In the genomic region with DNA sequence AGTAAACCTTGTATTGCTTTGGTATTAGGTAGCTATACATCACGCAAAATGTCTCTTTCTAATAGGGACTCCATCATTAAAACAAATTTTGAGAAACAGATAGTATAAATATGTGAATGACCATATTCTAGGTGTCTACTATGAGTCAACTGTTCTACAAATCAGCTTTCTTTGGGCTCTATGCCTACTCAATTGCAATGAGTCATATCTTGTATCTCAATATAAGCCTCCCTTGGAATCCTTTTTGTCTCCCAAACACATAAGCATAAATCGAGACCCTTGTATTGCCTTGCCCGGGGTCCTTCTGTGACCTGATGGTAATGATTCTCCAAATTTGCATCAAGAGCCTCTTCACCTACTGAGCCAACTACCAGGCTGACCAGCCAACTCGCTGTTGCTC, we compare ENCODE assay signal across 19 cellular contexts. TPM values are rescaled to one million over a fixed set of nuclear protein-coding genes. Genes with fewer than 3 reads are reported as not detected.
DNase-seq lines count a peak whose midpoint lies in the region; ATAC-seq and TF ChIP-seq lines count a peak whose summit lies in the region.
"Had no signal": no experiment of that assay in that cellular context is flagged by ENCODE, and none has a peak within 500 bp of the region (broad histone marks: within the 10 kb centered on the region; RNA-seq: fewer than 3 reads in every experiment).

No MANE protein-coding gene starts in this region.

- H3K27me3 Mint-ChIP-seq in MCF 10A (ENCODE audit: insufficient read depth, unreplicated experiment) = no peaks in the 10 kb centered on the region
- H3K27me3 Mint-ChIP-seq in activated CD4-positive, alpha-beta memory T cell treated with anti-CD3 and anti-CD28 coated beads, Interleukin-2, amount 10 ng/mL, durations not matched to agents 7 days and 5 days = peaks cover 5% of the 10 kb centered on the region

- no peak overlapping the region for H3K27ac Mint-ChIP-seq in MCF 10A (ENCODE audit: low read depth, unreplicated experiment)
- no peak overlapping the region for H3K27ac Mint-ChIP-seq in activated CD4-positive, alpha-beta memory T cell treated with anti-CD3 and anti-CD28 coated beads, Interleukin-2, amount 10 ng/mL, durations not matched to agents 7 days and 5 days
- H3K27ac Mint-ChIP-seq: activated naive CD4-positive, alpha-beta T cell treated with anti-CD3 and anti-CD28 coated beads, Interleukin-2, amount 10 ng/mL, durations not matched to agents 7 days and 5 days had no signal

- no peak overlapping the region for H3K56ac ChIP-seq in IMR-90 (ENCODE audit: extremely low read depth, insufficient read depth, low read length)

- peaks cover 12% of the 10 kb centered on the region for H3K4me1 ChIP-seq in IMR-90 (ENCODE audit: control insufficient read depth, insufficient read depth, low read length)
- H3K4me1 ChIP-seq: BLaER1, colonic mucosa had no signal

- H3K4me2 ChIP-seq in IMR-90 (ENCODE audit: low read depth, low read length) = peak overlapping the region; percentile 52
- H3K4me2 ChIP-seq: BLaER1 had no signal

- H3K4me3 ChIP-seq in IMR-90 (ENCODE audit: insufficient read depth, low read depth, low read length) = no peak overlapping the region
- H3K4me3 ChIP-seq in fibroblast of villous mesenchyme (ENCODE audit: low read depth, low read length) = no peak overlapping the region
- H3K4me3 ChIP-seq: BLaER1, colonic mucosa had no signal

- H4K20me1 ChIP-seq in IMR-90 (ENCODE audit: insufficient read depth, low read length) = peaks cover 79% of the 10 kb centered on the region
- H4K20me1 ChIP-seq: BLaER1 had no signal

- H4K91ac ChIP-seq in IMR-90 (ENCODE audit: insufficient read depth, low read depth, low read length) = no peak overlapping the region

- H3K36me3 Mint-ChIP-seq in MCF 10A (ENCODE audit: insufficient read depth, unreplicated experiment) = peaks cover 41% of the 10 kb centered on the region
- H3K36me3 Mint-ChIP-seq in activated CD4-positive, alpha-beta memory T cell treated with anti-CD3 and anti-CD28 coated beads, Interleukin-2, amount 10 ng/mL, durations not matched to agents 7 days and 5 days (ENCODE audit: low read depth) = no peaks in the 10 kb centered on the region
- H3K36me3 Mint-ChIP-seq: activated naive CD4-positive, alpha-beta T cell treated with anti-CD3 and anti-CD28 coated beads, Interleukin-2, amount 10 ng/mL, durations not matched to agents 7 days and 5 days had no signal

- no peak overlapping the region for H3K9ac ChIP-seq in IMR-90 (ENCODE audit: low read depth, low read length)
- H3K9ac ChIP-seq: BLaER1 had no signal

- BruUV-seq in IMR-90 (replicated peaks; lab: Mats Ljungman, UMichigan) (no TSS peak), MCF 10A (replicated peaks; lab: Mats Ljungman, UMichigan) (no TSS peak)

- H3K9me3 Mint-ChIP-seq in MCF 10A (ENCODE audit: unreplicated experiment) = no peaks in the 10 kb centered on the region
- no peaks in the 10 kb centered on the region for H3K9me3 Mint-ChIP-seq in activated CD4-positive, alpha-beta memory T cell treated with anti-CD3 and anti-CD28 coated beads, Interleukin-2, amount 10 ng/mL, durations not matched to agents 7 days and 5 days
- H3K9me3 Mint-ChIP-seq: activated naive CD4-positive, alpha-beta T cell treated with anti-CD3 and anti-CD28 coated beads, Interleukin-2, amount 10 ng/mL, durations not matched to agents 7 days and 5 days had no signal

- H3K18ac ChIP-seq in IMR-90 (ENCODE audit: low read depth, low read length) = no peak overlapping the region

- CTCF ChIA-PET in IMR-90 (lab: Yijun Ruan, JAX) = no interaction called here
- CTCF ChIA-PET in MCF 10A (lab: Yijun Ruan, JAX) = interaction anchor here (0.9 to 1.0 kb wide), 2 partner anchors 21 to 439 kb away, joined by 3 to 6 read pairs; no protein-coding TSS in a partner anchor
- CTCF ChIA-PET in activated CD4-positive, alpha-beta memory T cell treated with anti-CD3 and anti-CD28 coated beads, Interleukin-2, amount 10 ng/mL, durations not matched to agents 7 days and 5 days (lab: Charles Lee) = no interaction called here

- peaks cover 8 to 27% of the 10 kb centered on the region in 2 experiments for H3K79me1 ChIP-seq in IMR-90 (ENCODE audit: low read depth in 1 of 2, low read length in 2 of 2)

- no peak overlapping the region for H3K4ac ChIP-seq in IMR-90 (ENCODE audit: low read depth, low read length)

- POLR2A ChIA-PET in IMR-90 (lab: Charles Lee; ENCODE audit: unreplicated experiment) (no interaction called here), MCF 10A (lab: Yijun Ruan, JAX) (interaction anchor here (0.8 to 4.7 kb wide), 10 partner anchors 8 to 439 kb away, joined by 3 to 22 read pairs (median 6); no protein-coding TSS in a partner anchor)
- POLR2A ChIA-PET in activated CD4-positive, alpha-beta memory T cell treated with anti-CD3 and anti-CD28 coated beads, Interleukin-2, amount 10 ng/mL, durations not matched to agents 7 days and 5 days (lab: Charles Lee) = no interaction called here

- H3K9me1 ChIP-seq in IMR-90 (ENCODE audit: insufficient read depth, low read length) = peaks cover 8% of the 10 kb centered on the region

- H3K14ac ChIP-seq in IMR-90 (replicated peaks; ENCODE audit: low read depth, low read length) = no peak overlapping the region; the same call in 1 of the 2 replicates

- H3K9me3 ChIP-seq in IMR-90 (ENCODE audit: control insufficient read depth, insufficient read depth, low read length) = no peaks in the 10 kb centered on the region
- H3K9me3 ChIP-seq: BLaER1, colonic mucosa had no signal

- ATAC-seq in IMR-90 (ENCODE audit: low read depth) = peak; percentile 27
- ATAC-seq in HG03571 (IDR thresholded peaks at IDR 0.05; ENCODE audit: unreplicated experiment) = no peak
- no peak for ATAC-seq in GM18870 (IDR thresholded peaks at IDR 0.05; ENCODE audit: unreplicated experiment)
- ATAC-seq: activated CD4-positive, CD25-positive, alpha-beta regulatory T cell treated with anti-CD3 and anti-CD28 coated beads, Interleukin-2, amount 50 U/mL, for 24 hours; esophagus mucosa had no signal

- no peak overlapping the region for H2AFZ ChIP-seq in IMR-90 (replicated peaks; ENCODE audit: low read length, poor library complexity)

- TF ChIP-seq RAD21 in IMR-90 (IDR thresholded peaks at IDR 0.05; ENCODE audit: low read length) = no peak

- no peaks in the 10 kb centered on the region for H3K27me3 ChIP-seq in IMR-90 (ENCODE audit: control insufficient read depth, insufficient read depth, low read length)
- H3K27me3 ChIP-seq: BLaER1, colonic mucosa had no signal

- H3K36me3 ChIP-seq in IMR-90 (ENCODE audit: control insufficient read depth, insufficient read depth, low read length) = peaks cover 49% of the 10 kb centered on the region
- H3K36me3 ChIP-seq: BLaER1, colonic mucosa had no signal

- peak overlapping the region; percentile 3; the same call in 1 of the 2 replicates for H3K23ac ChIP-seq in IMR-90 (ENCODE audit: low read depth, low read length)

- no peak for TF ChIP-seq CTCF in IMR-90 (conservative IDR thresholded peaks at IDR 0.05; ENCODE audit: low read depth, low read length)
- TF ChIP-seq CTCF in MCF 10A (IDR thresholded peaks at IDR 0.05; ENCODE audit: unreplicated experiment) = no peak
- no peak for TF ChIP-seq CTCF in fibroblast of villous mesenchyme (IDR thresholded peaks at IDR 0.05; ENCODE audit: insufficient read depth, low read depth, low read length)

- no peak overlapping the region for H3K4me3 Mint-ChIP-seq in MCF 10A (ENCODE audit: unreplicated experiment)
- no peak overlapping the region for H3K4me3 Mint-ChIP-seq in activated CD4-positive, alpha-beta memory T cell treated with anti-CD3 and anti-CD28 coated beads, Interleukin-2, amount 10 ng/mL, durations not matched to agents 7 days and 5 days
- H3K4me3 Mint-ChIP-seq: activated naive CD4-positive, alpha-beta T cell treated with anti-CD3 and anti-CD28 coated beads, Interleukin-2, amount 10 ng/mL, durations not matched to agents 7 days and 5 days had no signal

- H2BK5ac ChIP-seq in IMR-90 (ENCODE audit: low read depth, low read length, poor library complexity, severe bottlenecking) = peak overlapping the region; percentile 27

- peaks cover 34% of the 10 kb centered on the region for H3K4me1 Mint-ChIP-seq in MCF 10A (ENCODE audit: insufficient read depth, unreplicated experiment)
- no peaks in the 10 kb centered on the region for H3K4me1 Mint-ChIP-seq in activated CD4-positive, alpha-beta memory T cell treated with anti-CD3 and anti-CD28 coated beads, Interleukin-2, amount 10 ng/mL, durations not matched to agents 7 days and 5 days
- H3K4me1 Mint-ChIP-seq: activated naive CD4-positive, alpha-beta T cell treated with anti-CD3 and anti-CD28 coated beads, Interleukin-2, amount 10 ng/mL, durations not matched to agents 7 days and 5 days had no signal

- H2AK5ac ChIP-seq in IMR-90 (ENCODE audit: low read depth, low read length) = no peak overlapping the region

- intact Hi-C loops in IMR-90 (cut with micrococcal nuclease) = no loop called here
- intact Hi-C loops in MCF 10A (cut with micrococcal nuclease) = no loop called here

- H4K8ac ChIP-seq in IMR-90 (ENCODE audit: low read depth in 2 of 2, low read length in 2 of 2) = no peak overlapping the region

- no peak overlapping the region for H4K5ac ChIP-seq in IMR-90 (ENCODE audit: low read depth, low read length)

- DNase-seq in IMR-90 (peak; percentile 83), MCF 10A (ENCODE audit: unreplicated experiment) (peak; percentile 55), fibroblast of villous mesenchyme (ENCODE audit: low read depth) (peak; percentile 38), superior temporal gyrus (ENCODE audit: extremely low spot score) (peak; percentile 69), T1000 (lab: John Stamatoyannopoulos, UW) (no peak)
- no peak for DNase-seq in activated CD4-positive, alpha-beta memory T cell treated with anti-CD3 and anti-CD28 coated beads, Interleukin-2, amount 10 ng/mL, durations not matched to agents 7 days and 5 days
- DNase-seq: activated naive CD4-positive, alpha-beta T cell treated with anti-CD3 and anti-CD28 coated beads, Interleukin-2, amount 10 ng/mL, durations not matched to agents 7 days and 5 days; colonic mucosa; Kasumi-1; NCI-H187 treated with DMSO at 0.1 percent for 48 hours; NCI-H69; small intestine; T-helper 1 cell had no signal

- in situ Hi-C loops in IMR-90 (cut with MboI; ENCODE audit: low sequenced_read_pairs) = no loop called here

- H2BK20ac ChIP-seq in IMR-90 (ENCODE audit: low read depth, low read length) = no peak overlapping the region

- peak overlapping the region; percentile 11; the same call in 1 of the 2 replicates for H3K27ac ChIP-seq in IMR-90 (ENCODE audit: insufficient read depth, low read length)
- H3K27ac ChIP-seq: BLaER1, colonic mucosa had no signal

- TF ChIP-seq POLR2A in IMR-90 (IDR thresholded peaks at IDR 0.05; ENCODE audit: low read depth, low read length) = no peak

- dilution Hi-C loops in IMR-90 (cut with HindIII; ENCODE audit: low sequenced_read_pairs, unreplicated experiment) = no loop called here

- no peak overlapping the region for H2BK120ac ChIP-seq in IMR-90 (ENCODE audit: low read depth, low read length)

- WGBS in IMR-90 (ENCODE audit: extremely low coverage in 2 of 2, insufficient read length in 1 of 2), 2 experiments = no CpG with 5 or more reads among the region's 4 CpGs

- H2BK15ac ChIP-seq in IMR-90 (ENCODE audit: low read depth, low read length) = no peak overlapping the region

- no peak overlapping the region for H2AK9ac ChIP-seq in IMR-90 (replicated peaks; ENCODE audit: low read depth, low read length, poor library complexity)

RNA-seq across cellular contexts. Expression of a gene that starts 22.3 kb away (rescaled TPM):
- total RNA-seq in IMR-90 (2012; rRNA removed) (25.8 and 30.8 TPM in 2 replicates), MCF 10A (2022) (4.1 and 4.5 TPM in 2 replicates), fibroblast of villous mesenchyme (6.0 and 9.3 TPM in 2 replicates)
- 0.13 and 0.24 TPM in 2 replicates for polyA plus RNA-seq in IMR-90 (2012; rRNA removed)
- polyA plus RNA-seq in IMR-90 (2012; cell fraction: cytosol; rRNA removed) = not detected in 2 replicates
- polyA plus RNA-seq in IMR-90 (2012; cell fraction: nucleus; rRNA removed; ENCODE audit: low replicate concordance) = 0.24 and 2.9 TPM in 2 replicates
- not detected for total RNA-seq in activated CD4-positive, alpha-beta memory T cell treated with anti-CD3 and anti-CD28 coated beads, Interleukin-2, amount 10 ng/mL, durations not matched to agents 7 days and 5 days
- total RNA-seq: colonic mucosa, lung microvascular endothelial cell had no signal
- polyA plus RNA-seq: small intestine had no signal

Comparison
In these comparisons a context has a peak if more than half of its experiments do, and no peak if none do; other contexts are left out.
1. DNase-seq: peak in IMR-90 (single experiment), MCF 10A (single experiment), fibroblast of villous mesenchyme (single experiment) and superior temporal gyrus (single experiment); none in activated CD4-positive, alpha-beta memory T cell treated with anti-CD3 and anti-CD28 coated beads, Interleukin-2, amount 10 ng/mL, durations not matched to agents 7 days and 5 days (single experiment) and T1000 (single experiment).